Comparison of ENCODE assay signal across 8 cellular contexts in the genomic region with DNA sequence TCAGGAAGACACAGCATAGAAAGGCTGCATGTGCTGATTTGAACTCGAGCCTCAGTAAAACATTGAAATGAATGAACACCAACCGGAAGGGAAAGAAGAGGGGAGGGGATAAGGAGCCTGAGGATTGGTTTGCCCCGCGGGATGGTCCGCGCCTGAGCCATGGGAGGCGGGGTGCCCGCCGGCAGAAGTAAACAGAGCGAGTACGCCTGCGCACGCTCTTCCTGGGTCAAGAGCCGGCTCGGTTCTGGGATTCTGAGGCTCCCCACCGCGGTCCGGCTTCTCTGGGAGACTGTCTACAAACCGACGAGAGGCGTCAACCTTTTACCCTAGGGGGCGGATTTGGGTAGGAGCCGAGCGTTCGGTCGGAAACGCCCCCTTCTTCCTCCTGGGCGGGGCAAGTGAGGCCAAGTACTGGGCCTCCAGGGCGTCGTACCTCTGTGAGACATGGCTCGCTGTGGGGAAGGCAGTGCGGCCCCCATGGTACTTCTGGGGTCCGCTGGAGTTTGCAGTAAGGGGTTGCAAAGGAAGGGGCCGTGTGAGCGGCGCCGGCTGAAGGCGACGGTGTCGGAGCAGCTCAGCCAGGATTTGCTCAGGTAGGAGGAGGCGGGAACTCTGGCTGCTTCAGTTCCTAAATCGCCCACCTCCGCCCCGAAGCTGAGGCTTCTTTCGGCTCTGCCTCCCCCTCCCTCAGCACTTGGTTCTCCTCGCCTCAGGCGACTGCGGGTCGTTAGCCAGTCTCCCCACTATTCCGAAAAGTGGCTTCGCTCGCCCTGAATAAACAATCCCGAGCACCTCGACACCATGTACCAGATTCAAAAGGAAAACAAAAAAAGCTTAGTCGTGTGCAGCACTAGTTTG. TPM values are rescaled to one million over a fixed set of nuclear protein-coding genes. Genes with fewer than 3 reads are reported as not detected.
DNase-seq lines count a peak whose midpoint lies in the region; ATAC-seq and TF ChIP-seq lines count a peak whose summit lies in the region.

A gene (plus strand): TSS at position 218 of the 858 bp plus-strand sequence. CDS start 227 bp downstream, at position 445.

- H3K9me3 ChIP-seq in ES-I3 (ENCODE audit: control insufficient read depth, insufficient read depth, low read length) (no peaks in the 10 kb centered on the region), MG63 (0 out of 2 replicates have a peak, but pooled peaks cover 2% of the 10 kb centered on the region), SJCRH30 (replicated peaks) (0 out of 2 replicates have a peak, but pooled peaks cover 4% of the 10 kb centered on the region), gastroesophageal sphincter (peaks cover 0 to 1% (median 0%) of the 10 kb centered on the region in 3 donors), neutrophil (peaks cover 1% of the 10 kb centered on the region), subcutaneous abdominal adipose tissue (ENCODE audit: control insufficient read depth in 5 of 5, low read length in 5 of 5) (peaks cover 0 to 12% (median 8%) of the 10 kb centered on the region in 5 donors)

- H3K4me1 ChIP-seq in ES-I3 (ENCODE audit: insufficient read depth, low read length) = no peaks in the 10 kb centered on the region
- H3K4me1 ChIP-seq in SJCRH30 = no peaks in the 10 kb centered on the region
- peaks cover 0 to 19% (median 2%) of the 10 kb centered on the region in 3 donors for H3K4me1 ChIP-seq in gastroesophageal sphincter
- peaks cover 5 to 12% of the 10 kb centered on the region in 2 experiments for H3K4me1 ChIP-seq in neutrophil (ENCODE audit: control insufficient read depth in 1 of 2, insufficient read depth in 1 of 2, low read depth in 1 of 2, low read length in 1 of 2)
- H3K4me1 ChIP-seq in subcutaneous abdominal adipose tissue (ENCODE audit: control insufficient read depth in 5 of 5, insufficient read depth in 5 of 5, low read length in 5 of 5) = peaks cover 0 to 14% (median 11%) of the 10 kb centered on the region in 5 donors

- no peak for TF ChIP-seq EP300 in gastroesophageal sphincter (IDR thresholded peaks at IDR 0.05)

- TF ChIP-seq POLR2A in gastroesophageal sphincter (IDR thresholded peaks at IDR 0.05) = peak; percentile 39 to 41

- H3K9ac ChIP-seq in ES-I3 (ENCODE audit: low read depth, low read length) (peak within 1 kb of the TSS; percentile 89), subcutaneous abdominal adipose tissue (ENCODE audit: low read length in 5 of 5) (peak within 1 kb of the TSS; percentile 58 to 85 (median 84))

- DNase-seq in HCEC 1CT (peak; percentile 79), MG63 (peak; percentile 69), SJCRH30 (peak; percentile 52 to 65)
- peak; percentile 89 for DNase-seq in activated naive CD4-positive, alpha-beta T cell treated with Interleukin-2 at 50 U/mL for 16 hours

- H3K27ac ChIP-seq in SJCRH30 = peak within 1 kb of the TSS; percentile 17
- H3K27ac ChIP-seq in gastroesophageal sphincter = peak within 1 kb of the TSS; percentile 18 to 86 (median 80)
- H3K27ac ChIP-seq in neutrophil = peak within 1 kb of the TSS; percentile 60
- H3K27ac ChIP-seq in subcutaneous abdominal adipose tissue (ENCODE audit: low read depth, low read length) = peak within 1 kb of the TSS; percentile 60

- no peaks in the 10 kb centered on the region for H3K27me3 ChIP-seq in MG63
- no peaks in the 10 kb centered on the region for H3K27me3 ChIP-seq in SJCRH30
- H3K27me3 ChIP-seq in gastroesophageal sphincter = no peaks in the 10 kb centered on the region
- H3K27me3 ChIP-seq in neutrophil = no peaks in the 10 kb centered on the region
- H3K27me3 ChIP-seq in subcutaneous abdominal adipose tissue (ENCODE audit: control insufficient read depth in 5 of 5, insufficient read depth in 4 of 5, low read length in 5 of 5) = no peaks in the 10 kb centered on the region

- WGBS in gastroesophageal sphincter (ENCODE audit: low coverage in 1 of 2), 2 donors = 0% methylated on average over 8 to 21 of the region's 55 CpGs

- ATAC-seq in gastroesophageal sphincter = peak; percentile 96

- H3K4me3 ChIP-seq in MG63 (peak within 1 kb of the TSS; percentile 79), SJCRH30 (peak within 1 kb of the TSS; percentile 78), gastroesophageal sphincter (peak within 1 kb of the TSS; percentile 47 to 76), neutrophil (ENCODE audit: low read depth in 1 of 2, low read length in 1 of 2) (peak within 1 kb of the TSS; percentile 74 to 75), subcutaneous abdominal adipose tissue (ENCODE audit: low read depth in 1 of 5, low read length in 5 of 5) (peak within 1 kb of the TSS; percentile 83 to 96 (median 95))

- TF ChIP-seq CTCF in gastroesophageal sphincter (IDR thresholded peaks at IDR 0.05) = peak in 1 of 4 experiments; percentile 13
- no peak for TF ChIP-seq CTCF in neutrophil (IDR thresholded peaks at IDR 0.05)

- H3K36me3 ChIP-seq in ES-I3 (ENCODE audit: insufficient read depth, low read length) (no peaks in the 10 kb centered on the region), MG63 (no peaks in the 10 kb centered on the region), SJCRH30 (no peaks in the 10 kb centered on the region), gastroesophageal sphincter (no peaks in the 10 kb centered on the region), neutrophil (no peaks in the 10 kb centered on the region), subcutaneous abdominal adipose tissue (ENCODE audit: control insufficient read depth in 5 of 5, insufficient read depth in 5 of 5, low read length in 5 of 5) (peaks cover 0 to 3% (median 0%) of the 10 kb centered on the region in 5 donors)

RNA-seq across cellular contexts. Expression of the gene that starts here (rescaled TPM):
- 0.15 and 0.99 TPM in 2 replicates for total RNA-seq in MG63 (2014; rRNA removed; shearing (Covaris generic); ENCODE audit: low replicate concordance)
- 0.46 and 0.73 TPM in 2 replicates for total RNA-seq in SJCRH30 (2014; rRNA removed; shearing (Covaris generic))
- 1 to 10 TPM; 4.6 to 8.9 (median 5.7) TPM for total RNA-seq in gastroesophageal sphincter

Comparison
In these comparisons a context has a peak if more than half of its experiments do, and no peak if none do; other contexts are left out.
1. Peak in every context shown above with its lines: DNase-seq, ATAC-seq, H3K4me3 ChIP-seq and H3K27ac ChIP-seq.
2. Peak in DNase-seq and H3K4me3 ChIP-seq in MG63; RNA of the gene not detected or under 1 TPM.
3. Peak in DNase-seq, H3K4me3 ChIP-seq and H3K27ac ChIP-seq in SJCRH30; RNA of the gene not detected or under 1 TPM.
4. H3K27ac ChIP-seq: peak in every context shown above with its lines; median percentile 80 in gastroesophageal sphincter; 60 in neutrophil; 60 in subcutaneous abdominal adipose tissue; 17 in SJCRH30.